ENCODE assay signal across 33 cellular contexts in genomic region chr10:22156750-22157149, GRCh38.
"Had no signal": no experiment of that assay in that cellular context is flagged by ENCODE, and none has a peak within 500 bp of the region (broad histone marks: within the 10 kb centered on the region; RNA-seq: fewer than 3 reads in every experiment).

No MANE protein-coding gene starts in this region.

- H3K4me3 ChIP-seq: adrenal gland, ascending aorta, coronary artery, dorsolateral prefrontal cortex, neural progenitor cell, psoas muscle, tibial nerve had no signal

- H3K9ac ChIP-seq: neural progenitor cell, parathyroid adenoma had no signal

- H2AFZ ChIP-seq: neural progenitor cell, parathyroid adenoma had no signal

- H3K4me2 ChIP-seq: neural progenitor cell had no signal

- H3K27me3 ChIP-seq: adrenal gland, ascending aorta, neural progenitor cell, tibial nerve had no signal

- H3K9me3 Mint-ChIP-seq: natural killer cell, neural progenitor cell had no signal

- H3K4me1 ChIP-seq: adrenal gland, ascending aorta, neural progenitor cell, parathyroid adenoma, psoas muscle, tibial nerve had no signal

- H3K27ac Mint-ChIP-seq: activated naive CD4-positive, alpha-beta T cell treated with anti-CD3 and anti-CD28 coated beads for 36 hours; activated naive CD8-positive, alpha-beta T cell treated with anti-CD3 and anti-CD28 coated beads for 36 hours; activated T-helper 1 cell treated with anti-CD3 and anti-CD28 coated beads, Interleukin-12 subunit alpha, Interleukin-12 subunit beta, Interleukin-2, Interleukin-4 antibody, amounts not matched to agents 30 ng/mL and 10 ng/mL and 1 ng/mL, durations not matched to agents 14 hours and 24 hours and 36 hours; brain; memory B cell; natural killer cell; neural progenitor cell; T-helper 1 cell treated with Interleukin-12 subunit alpha and Interleukin-12 subunit beta and Interleukin-4 antibody, amounts not matched to agents 30 μg/mL and 1 μg/mL, for 36 hours had no signal

- H3K4me1 Mint-ChIP-seq: neural progenitor cell had no signal

- H3K36me3 ChIP-seq: adrenal gland, ascending aorta, neural progenitor cell, tibial nerve, WERI-Rb-1 had no signal

- H3K27ac ChIP-seq: adrenal gland, ascending aorta, coronary artery, dorsolateral prefrontal cortex, neural progenitor cell, parathyroid adenoma, psoas muscle, tibial nerve, WERI-Rb-1 had no signal

- H3K9me3 ChIP-seq: adrenal gland, ascending aorta, psoas muscle had no signal

- H3K36me3 Mint-ChIP-seq: brain, natural killer cell, neural progenitor cell had no signal

- H3K27me3 Mint-ChIP-seq: activated naive CD8-positive, alpha-beta T cell treated with anti-CD3 and anti-CD28 coated beads for 36 hours had no signal

- H3K79me2 ChIP-seq: parathyroid adenoma had no signal

- H3K4me3 Mint-ChIP-seq: activated naive CD4-positive, alpha-beta T cell treated with anti-CD3 and anti-CD28 coated beads for 36 hours; activated naive CD8-positive, alpha-beta T cell treated with anti-CD3 and anti-CD28 coated beads for 36 hours; activated T-helper 1 cell treated with anti-CD3 and anti-CD28 coated beads, Interleukin-12 subunit alpha, Interleukin-12 subunit beta, Interleukin-2, Interleukin-4 antibody, amounts not matched to agents 30 ng/mL and 10 ng/mL and 1 ng/mL, durations not matched to agents 14 hours and 24 hours and 36 hours; brain; memory B cell; natural killer cell; neural progenitor cell; T-helper 1 cell treated with Interleukin-12 subunit alpha and Interleukin-12 subunit beta and Interleukin-4 antibody, amounts not matched to agents 30 μg/mL and 1 μg/mL, for 36 hours had no signal

- DNase-seq: activated CD4-positive, alpha-beta T cell treated with anti-CD3 and anti-CD28 coated beads for 48 hours; activated CD4-positive, alpha-beta T cell treated with anti-CD3 and anti-CD28 coated beads, Interleukin-2, amount 50 U/mL, for 48 hours; activated CD8-positive, alpha-beta memory T cell treated with anti-CD3 and anti-CD28 coated beads, Interleukin-2, amount 50 U/mL, for 4 hours; activated effector memory CD4-positive, alpha-beta T cell treated with anti-CD3 and anti-CD28 coated beads, Interleukin-2, amount 50 U/mL, for 16 hours; activated naive CD4-positive, alpha-beta T cell treated with anti-CD3 and anti-CD28 coated beads for 36 hours; activated naive CD8-positive, alpha-beta T cell treated with anti-CD3 and anti-CD28 coated beads for 36 hours; activated T-cell treated with anti-CD3 and anti-CD28 coated beads, Interleukin-2, amount 50 U/mL, for 1 hour; adrenal gland; dorsolateral prefrontal cortex; effector memory CD4-positive, alpha-beta T cell; erythroblast; foreskin fibroblast; head of caudate nucleus; hippocampal formation; left colon; natural killer cell; occipital lobe; psoas muscle; stimulated activated CD4-positive, alpha-beta T cell treated with anti-CD3 and anti-CD28 coated beads, Interleukin-15, amount 100 ng/mL, for 24 hours; stimulated activated CD4-positive, alpha-beta T cell treated with anti-CD3 and anti-CD28 coated beads, Interleukin-2, amount 100 ng/mL, for 24 hours; stimulated activated naive CD4-positive, alpha-beta T cell; T-helper 9 cell; WERI-Rb-1 had no signal

- ATAC-seq: activated CD4-positive, CD25-positive, alpha-beta regulatory T cell treated with anti-CD3 and anti-CD28 coated beads, Interleukin-2, amount 50 U/mL, for 24 hours; left colon; natural killer cell; psoas muscle had no signal
